ENCODE assay signal across 17 cellular contexts in genomic region chr3:197428961-197429360, GRCh38.
DNase-seq lines count a peak whose midpoint lies in the region; ATAC-seq and FAIRE-seq lines count a peak whose summit lies in the region.
"Had no signal": no experiment of that assay in that cellular context is flagged by ENCODE, and none has a peak within 500 bp of the region (broad histone marks: within the 10 kb centered on the region; RNA-seq: fewer than 3 reads in every experiment).

No MANE protein-coding gene starts in this region.

- no peak for DNase-seq in stimulated activated naive CD8-positive, alpha-beta T cell treated with anti-CD3 and anti-CD28 coated beads, Interleukin-15, Interleukin-2, amounts not matched to agents 100 U/mL and 50 U/mL, for 24 hours
- no peak for DNase-seq in activated T-helper 2 cell treated with anti-CD3 and anti-CD28 coated beads, Interferon-gamma antibody, Interleukin-2, Interleukin-4, amounts not matched to agents 10 μg/mL and 5 μg/mL and 100 μg/mL, durations not matched to agents 14 hours and 24 hours and 36 hours (ENCODE audit: low spot score)
- DNase-seq in mesenteric fat pad (ENCODE audit: low spot score) (peak; percentile 53), RKO (ENCODE audit: low spot score) (no peak), RCC 7860 (ENCODE audit: low spot score) (no peak), amniotic stem cell (lab: John Stamatoyannopoulos, UW) (no peak)
- DNase-seq: activated effector memory CD4-positive, alpha-beta T cell treated with Interleukin-2 at 50 U/mL for 16 hours; brain microvascular endothelial cell; H7; heart left ventricle; islet precursor cell; midbrain; NCI-H187; ovary; stimulated activated CD4-positive, alpha-beta T cell treated with anti-CD3 and anti-CD28 coated beads, Interleukin-4, amount 100 ng/mL, for 1 hour had no signal

- intact Hi-C loops in activated T-helper 2 cell treated with anti-CD3 and anti-CD28 coated beads, Interferon-gamma antibody, Interleukin-2, Interleukin-4, amounts not matched to agents 10 μg/mL and 5 μg/mL and 100 μg/mL, durations not matched to agents 14 hours and 24 hours and 36 hours (cut with micrococcal nuclease) = no loop called here

- H3K4me1 Mint-ChIP-seq in stimulated activated naive CD8-positive, alpha-beta T cell treated with anti-CD3 and anti-CD28 coated beads, Interleukin-15, Interleukin-2, amounts not matched to agents 100 ng/mL and 50 ng/mL, for 24 hours (ENCODE audit: low read depth) = peaks cover 40% of the 10 kb centered on the region
- peaks cover 40% of the 10 kb centered on the region for H3K4me1 Mint-ChIP-seq in activated T-helper 2 cell treated with anti-CD3 and anti-CD28 coated beads, Interferon-gamma antibody, Interleukin-2, Interleukin-4, amounts not matched to agents 10 μg/mL and 5 μg/mL and 100 μg/mL, durations not matched to agents 14 hours and 24 hours and 36 hours (ENCODE audit: low read depth)

- no peaks in the 10 kb centered on the region for H3K36me3 Mint-ChIP-seq in stimulated activated naive CD8-positive, alpha-beta T cell treated with anti-CD3 and anti-CD28 coated beads, Interleukin-15, Interleukin-2, amounts not matched to agents 100 ng/mL and 50 ng/mL, for 24 hours (ENCODE audit: low read depth)
- H3K36me3 Mint-ChIP-seq in activated T-helper 2 cell treated with anti-CD3 and anti-CD28 coated beads, Interferon-gamma antibody, Interleukin-2, Interleukin-4, amounts not matched to agents 10 μg/mL and 5 μg/mL and 100 μg/mL, durations not matched to agents 14 hours and 24 hours and 36 hours (ENCODE audit: low read depth) = no peaks in the 10 kb centered on the region

- no peak for FAIRE-seq in RCC 7860 (lab: Jason Lieb, UNC)

- peak overlapping the region; percentile 96 for H3K27ac Mint-ChIP-seq in stimulated activated naive CD8-positive, alpha-beta T cell treated with anti-CD3 and anti-CD28 coated beads, Interleukin-15, Interleukin-2, amounts not matched to agents 100 ng/mL and 50 ng/mL, for 24 hours
- H3K27ac Mint-ChIP-seq in activated T-helper 2 cell treated with anti-CD3 and anti-CD28 coated beads, Interferon-gamma antibody, Interleukin-2, Interleukin-4, amounts not matched to agents 10 μg/mL and 5 μg/mL and 100 μg/mL, durations not matched to agents 14 hours and 24 hours and 36 hours = peak overlapping the region; percentile 87

- no peak for ATAC-seq in stimulated activated naive CD8-positive, alpha-beta T cell treated with anti-CD3 and anti-CD28 coated beads, Interleukin-15, Interleukin-2, amounts not matched to agents 100 U/mL and 50 U/mL, for 24 hours
- ATAC-seq in HG02588 (IDR thresholded peaks at IDR 0.05; ENCODE audit: unreplicated experiment) = no peak

- H3K4me3 Mint-ChIP-seq in stimulated activated naive CD8-positive, alpha-beta T cell treated with anti-CD3 and anti-CD28 coated beads, Interleukin-15, Interleukin-2, amounts not matched to agents 100 ng/mL and 50 ng/mL, for 24 hours = peak overlapping the region; percentile 72
- peak overlapping the region; percentile 11 for H3K4me3 Mint-ChIP-seq in activated T-helper 2 cell treated with anti-CD3 and anti-CD28 coated beads, Interferon-gamma antibody, Interleukin-2, Interleukin-4, amounts not matched to agents 10 μg/mL and 5 μg/mL and 100 μg/mL, durations not matched to agents 14 hours and 24 hours and 36 hours (ENCODE audit: low read depth)

- H3K9me3 Mint-ChIP-seq in stimulated activated naive CD8-positive, alpha-beta T cell treated with anti-CD3 and anti-CD28 coated beads, Interleukin-15, Interleukin-2, amounts not matched to agents 100 ng/mL and 50 ng/mL, for 24 hours = no peaks in the 10 kb centered on the region
- H3K9me3 Mint-ChIP-seq in activated T-helper 2 cell treated with anti-CD3 and anti-CD28 coated beads, Interferon-gamma antibody, Interleukin-2, Interleukin-4, amounts not matched to agents 10 μg/mL and 5 μg/mL and 100 μg/mL, durations not matched to agents 14 hours and 24 hours and 36 hours = no peaks in the 10 kb centered on the region

- peaks cover 21% of the 10 kb centered on the region for H3K27me3 Mint-ChIP-seq in stimulated activated naive CD8-positive, alpha-beta T cell treated with anti-CD3 and anti-CD28 coated beads, Interleukin-15, Interleukin-2, amounts not matched to agents 100 ng/mL and 50 ng/mL, for 24 hours
- peaks cover 10% of the 10 kb centered on the region for H3K27me3 Mint-ChIP-seq in activated T-helper 2 cell treated with anti-CD3 and anti-CD28 coated beads, Interferon-gamma antibody, Interleukin-2, Interleukin-4, amounts not matched to agents 10 μg/mL and 5 μg/mL and 100 μg/mL, durations not matched to agents 14 hours and 24 hours and 36 hours (ENCODE audit: low read depth)
